Comparison of ENCODE assay signal across 8 cellular contexts in genomic region chr1:155086182-155086741, GRCh38. TPM values are rescaled to one million over a fixed set of nuclear protein-coding genes. Genes with fewer than 3 reads are reported as not detected.
DNase-seq lines count a peak whose midpoint lies in the region; ATAC-seq and TF ChIP-seq lines count a peak whose summit lies in the region.

No MANE protein-coding gene starts in this region.

- no peaks in the 10 kb centered on the region for H3K36me3 ChIP-seq in lower lobe of right lung

- H3K9me3 ChIP-seq in lower lobe of right lung, result no peaks in the 10 kb centered on the region

- H3K27ac ChIP-seq in lower lobe of right lung, result no peak overlapping the region

- H3K4me1 ChIP-seq in lower lobe of right lung, result peaks cover 42% of the 10 kb centered on the region

- ATAC-seq in lower lobe of right lung, result peak; percentile 50 to 72

- peak; percentile 34 to 64 for DNase-seq in NCI-H446 (lab: John Stamatoyannopoulos, UW)
- DNase-seq in NCI-H446 treated with DMSO at 0.1 percent for 48 hours (lab: John Stamatoyannopoulos, UW), result no peak
- peak; percentile 41 for DNase-seq in NCI-H1930 (lab: John Stamatoyannopoulos, UW)
- DNase-seq in activated CD4-positive, alpha-beta T cell treated with anti-CD3 and anti-CD28 coated beads for 4 hours, result peak; percentile 66 to 76
- DNase-seq in cerebellum (ENCODE audit: low spot score), result peak; percentile 61
- peak; percentile 81 for DNase-seq in lower lobe of right lung
- peak; percentile 81 for DNase-seq in stimulated activated CD8-positive, alpha-beta memory T cell treated with anti-CD3 and anti-CD28 coated beads, Interleukin-15, amount 100 ng/mL, for 24 hours (ENCODE audit: low read depth)
- DNase-seq in cerebellar nuclear complex (lab: John Stamatoyannopoulos, UW), result no peak

- intact Hi-C loops in lower lobe of right lung (cut with DNase I), result no loop called here

- H3K27me3 ChIP-seq in lower lobe of right lung (ENCODE audit: low read depth), result peaks cover 32% of the 10 kb centered on the region

- TF ChIP-seq CTCF in lower lobe of right lung (IDR thresholded peaks at IDR 0.05), result peak; percentile 100

- peak overlapping the region; percentile 94 for H3K4me3 ChIP-seq in lower lobe of right lung

RNA-seq across cellular contexts. Expression of gene EFNA3, which starts 7.6 kb away (rescaled TPM):
- total RNA-seq in cerebellum (7.3 TPM), lower lobe of right lung (1.0 TPM)

RNA-seq across cellular contexts. Expression of gene EFNA4, which starts 22.7 kb away (rescaled TPM):
- total RNA-seq in cerebellum (3.9 TPM), lower lobe of right lung (7.4 TPM)

RNA-seq across cellular contexts. Expression of gene ADAM15, which starts 35.1 kb away (rescaled TPM):
- total RNA-seq in cerebellum (27.6 TPM), lower lobe of right lung (121 TPM)

RNA-seq across cellular contexts. Expression of gene EFNA1, which starts 41.4 kb away (rescaled TPM):
- 6.9 TPM for total RNA-seq in cerebellum
- total RNA-seq in lower lobe of right lung, result 144 TPM

RNA-seq across cellular contexts. Expression of gene SLC50A1, which starts 49.4 kb away (rescaled TPM):
- total RNA-seq in cerebellum (4.6 TPM), lower lobe of right lung (42.6 TPM)

Comparison
In these comparisons a context has a peak if more than half of its experiments do, and no peak if none do; other contexts are left out.
1. DNase-seq: peak in NCI-H446 (2 of 2), NCI-H1930 (2 of 2), activated CD4-positive, alpha-beta T cell treated with anti-CD3 and anti-CD28 coated beads for 4 hours (2 of 2), cerebellum (single experiment), lower lobe of right lung (single experiment) and stimulated activated CD8-positive, alpha-beta memory T cell treated with anti-CD3 and anti-CD28 coated beads, Interleukin-15, amount 100 ng/mL, for 24 hours (single experiment); none in NCI-H446 treated with DMSO at 0.1 percent for 48 hours (single experiment) and cerebellar nuclear complex (0 of 2).